Comparison of ENCODE assay signal across 1 cellular context in the genomic region with DNA sequence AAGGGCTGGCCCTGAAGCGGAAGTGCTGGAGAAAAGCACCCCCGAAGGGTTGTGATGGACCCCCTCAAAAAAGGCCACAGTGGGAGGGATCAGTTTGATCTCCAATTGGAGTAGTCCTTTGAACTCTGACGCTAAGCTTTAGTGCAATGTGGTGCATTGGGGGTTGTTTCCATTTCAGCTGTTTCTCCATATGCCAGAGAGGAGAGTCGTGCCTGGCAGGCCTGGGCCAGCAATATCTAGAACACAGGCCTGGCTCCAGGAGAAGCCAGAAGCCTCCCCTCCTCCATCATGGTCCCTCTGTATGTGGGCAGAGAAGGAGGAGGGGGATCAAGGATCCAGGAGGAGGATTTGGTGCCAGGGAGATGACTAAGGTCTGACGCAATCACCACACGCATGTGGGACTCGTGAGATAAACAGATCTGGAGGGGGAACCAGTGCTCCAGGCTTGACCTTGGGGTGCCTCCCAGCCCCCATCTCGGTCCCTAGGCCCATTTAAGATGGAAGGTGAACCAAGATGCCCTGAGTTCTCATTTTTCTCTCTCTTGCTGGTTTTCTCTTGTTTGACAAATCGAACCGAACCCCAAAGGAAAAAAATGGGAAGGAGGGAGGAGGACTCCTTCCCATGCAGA.
A peak's percentile ranks its signal among the peaks of the same experiment; 100 is the strongest.
TF ChIP-seq lines count a peak whose summit lies in the region.

No MANE protein-coding gene starts in this region.

TF ChIP-seq in K562, 482 proteins besides CTCF, POLR2A, EP300 and RAD21 (continued from another document and continues in another):
- TF ChIP-seq, protein P1, sequence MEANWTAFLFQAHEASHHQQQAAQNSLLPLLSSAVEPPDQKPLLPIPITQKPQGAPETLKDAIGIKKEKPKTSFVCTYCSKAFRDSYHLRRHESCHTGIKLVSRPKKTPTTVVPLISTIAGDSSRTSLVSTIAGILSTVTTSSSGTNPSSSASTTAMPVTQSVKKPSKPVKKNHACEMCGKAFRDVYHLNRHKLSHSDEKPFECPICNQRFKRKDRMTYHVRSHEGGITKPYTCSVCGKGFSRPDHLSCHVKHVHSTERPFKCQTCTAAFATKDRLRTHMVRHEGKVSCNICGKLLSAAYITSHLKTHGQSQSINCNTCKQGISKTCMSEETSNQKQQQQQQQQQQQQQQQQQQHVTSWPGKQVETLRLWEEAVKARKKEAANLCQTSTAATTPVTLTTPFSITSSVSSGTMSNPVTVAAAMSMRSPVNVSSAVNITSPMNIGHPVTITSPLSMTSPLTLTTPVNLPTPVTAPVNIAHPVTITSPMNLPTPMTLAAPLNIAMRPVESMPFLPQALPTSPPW (CRISPR knock-in tag; IDR thresholded peaks at IDR 0.05): peak; percentile 83
- TF ChIP-seq, protein P2, sequence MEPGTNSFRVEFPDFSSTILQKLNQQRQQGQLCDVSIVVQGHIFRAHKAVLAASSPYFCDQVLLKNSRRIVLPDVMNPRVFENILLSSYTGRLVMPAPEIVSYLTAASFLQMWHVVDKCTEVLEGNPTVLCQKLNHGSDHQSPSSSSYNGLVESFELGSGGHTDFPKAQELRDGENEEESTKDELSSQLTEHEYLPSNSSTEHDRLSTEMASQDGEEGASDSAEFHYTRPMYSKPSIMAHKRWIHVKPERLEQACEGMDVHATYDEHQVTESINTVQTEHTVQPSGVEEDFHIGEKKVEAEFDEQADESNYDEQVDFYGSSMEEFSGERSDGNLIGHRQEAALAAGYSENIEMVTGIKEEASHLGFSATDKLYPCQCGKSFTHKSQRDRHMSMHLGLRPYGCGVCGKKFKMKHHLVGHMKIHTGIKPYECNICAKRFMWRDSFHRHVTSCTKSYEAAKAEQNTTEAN (CRISPR knock-in tag; IDR thresholded peaks at IDR 0.05): no peak
- TF ChIP-seq, protein P3, sequence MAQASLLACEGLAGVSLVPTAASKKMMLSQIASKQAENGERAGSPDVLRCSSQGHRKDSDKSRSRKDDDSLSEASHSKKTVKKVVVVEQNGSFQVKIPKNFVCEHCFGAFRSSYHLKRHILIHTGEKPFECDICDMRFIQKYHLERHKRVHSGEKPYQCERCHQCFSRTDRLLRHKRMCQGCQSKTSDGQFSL (CRISPR knock-in tag; IDR thresholded peaks at IDR 0.05): 0 out of 2 replicates have a peak, but pooled peaks have one; percentile 13
- TF ChIP-seq, protein P3 (tag; IDR thresholded peaks at IDR 0.05): peak in 1 of 2 experiments; percentile 89; a peak in 2 of 4 replicates
- peak; percentile 84 for TF ChIP-seq FOXJ2 (tag; IDR thresholded peaks at IDR 0.05)
- peak in 1 of 2 experiments; percentile 83; a peak in 1 of 4 replicates for TF ChIP-seq TBL1XR1 (IDR thresholded peaks at IDR 0.05; ENCODE audit: low read length in 2 of 2)
- TF ChIP-seq, protein P4, sequence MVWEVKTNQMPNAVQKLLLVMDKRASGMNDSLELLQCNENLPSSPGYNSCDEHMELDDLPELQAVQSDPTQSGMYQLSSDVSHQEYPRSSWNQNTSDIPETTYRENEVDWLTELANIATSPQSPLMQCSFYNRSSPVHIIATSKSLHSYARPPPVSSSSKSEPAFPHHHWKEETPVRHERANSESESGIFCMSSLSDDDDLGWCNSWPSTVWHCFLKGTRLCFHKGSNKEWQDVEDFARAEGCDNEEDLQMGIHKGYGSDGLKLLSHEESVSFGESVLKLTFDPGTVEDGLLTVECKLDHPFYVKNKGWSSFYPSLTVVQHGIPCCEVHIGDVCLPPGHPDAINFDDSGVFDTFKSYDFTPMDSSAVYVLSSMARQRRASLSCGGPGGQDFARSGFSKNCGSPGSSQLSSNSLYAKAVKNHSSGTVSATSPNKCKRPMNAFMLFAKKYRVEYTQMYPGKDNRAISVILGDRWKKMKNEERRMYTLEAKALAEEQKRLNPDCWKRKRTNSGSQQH (CRISPR knock-in tag; IDR thresholded peaks at IDR 0.05): no peak
- TF ChIP-seq SREBF2 (CRISPR knock-in tag; IDR thresholded peaks at IDR 0.05): no peak
- TF ChIP-seq, protein P5, sequence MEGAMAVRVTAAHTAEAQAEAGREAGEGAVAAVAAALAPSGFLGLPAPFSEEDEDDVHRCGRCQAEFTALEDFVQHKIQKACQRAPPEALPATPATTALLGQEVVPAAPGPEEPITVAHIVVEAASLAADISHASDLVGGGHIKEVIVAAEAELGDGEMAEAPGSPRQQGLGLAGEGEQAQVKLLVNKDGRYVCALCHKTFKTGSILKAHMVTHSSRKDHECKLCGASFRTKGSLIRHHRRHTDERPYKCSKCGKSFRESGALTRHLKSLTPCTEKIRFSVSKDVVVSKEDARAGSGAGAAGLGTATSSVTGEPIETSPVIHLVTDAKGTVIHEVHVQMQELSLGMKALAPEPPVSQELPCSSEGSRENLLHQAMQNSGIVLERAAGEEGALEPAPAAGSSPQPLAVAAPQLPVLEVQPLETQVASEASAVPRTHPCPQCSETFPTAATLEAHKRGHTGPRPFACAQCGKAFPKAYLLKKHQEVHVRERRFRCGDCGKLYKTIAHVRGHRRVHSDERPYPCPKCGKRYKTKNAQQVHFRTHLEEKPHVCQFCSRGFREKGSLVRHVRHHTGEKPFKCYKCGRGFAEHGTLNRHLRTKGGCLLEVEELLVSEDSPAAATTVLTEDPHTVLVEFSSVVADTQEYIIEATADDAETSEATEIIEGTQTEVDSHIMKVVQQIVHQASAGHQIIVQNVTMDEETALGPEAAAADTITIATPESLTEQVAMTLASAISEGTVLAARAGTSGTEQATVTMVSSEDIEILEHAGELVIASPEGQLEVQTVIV (CRISPR knock-in tag; IDR thresholded peaks at IDR 0.05; ENCODE audit: borderline replicate concordance): no peak
- TF ChIP-seq ZNF830 (CRISPR knock-in tag; IDR thresholded peaks at IDR 0.05): no peak
- TF ChIP-seq ZNF23 (CRISPR knock-in tag; IDR thresholded peaks at IDR 0.05): no peak
- TF ChIP-seq ZNF212 (CRISPR knock-in tag; IDR thresholded peaks at IDR 0.05): 0 out of 2 replicates have a peak, but pooled peaks have one; percentile 45
- peak; percentile 42 for TF ChIP-seq TAF9B (IDR thresholded peaks at IDR 0.05; ENCODE audit: partially characterized antibody)
- TF ChIP-seq TEAD1 (CRISPR knock-in tag; IDR thresholded peaks at IDR 0.05): peak in 1 of 2 experiments; percentile 65; a peak in 2 of 4 replicates
- TF ChIP-seq HNRNPK (IDR thresholded peaks at IDR 0.05; ENCODE audit: low read depth, low read length, poor library complexity, severe bottlenecking): no peak
- TF ChIP-seq PURB (CRISPR knock-in tag; IDR thresholded peaks at IDR 0.05; ENCODE audit: low read depth): no peak
- TF ChIP-seq, protein P6, sequence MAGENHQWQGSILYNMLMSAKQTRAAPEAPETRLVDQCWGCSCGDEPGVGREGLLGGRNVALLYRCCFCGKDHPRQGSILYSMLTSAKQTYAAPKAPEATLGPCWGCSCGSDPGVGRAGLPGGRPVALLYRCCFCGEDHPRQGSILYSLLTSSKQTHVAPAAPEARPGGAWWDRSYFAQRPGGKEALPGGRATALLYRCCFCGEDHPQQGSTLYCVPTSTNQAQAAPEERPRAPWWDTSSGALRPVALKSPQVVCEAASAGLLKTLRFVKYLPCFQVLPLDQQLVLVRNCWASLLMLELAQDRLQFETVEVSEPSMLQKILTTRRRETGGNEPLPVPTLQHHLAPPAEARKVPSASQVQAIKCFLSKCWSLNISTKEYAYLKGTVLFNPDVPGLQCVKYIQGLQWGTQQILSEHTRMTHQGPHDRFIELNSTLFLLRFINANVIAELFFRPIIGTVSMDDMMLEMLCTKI (IDR thresholded peaks at IDR 0.05; ENCODE audit: partially characterized antibody): no peak
- TF ChIP-seq ZNF644 (tag; IDR thresholded peaks at IDR 0.05; ENCODE audit: low read depth): peak; percentile 77
- peak; percentile 62; the same call in 1 of the 2 replicates for TF ChIP-seq ZNF311 (CRISPR knock-in tag; IDR thresholded peaks at IDR 0.05)
- peak; percentile 93 for TF ChIP-seq CEBPG (CRISPR knock-in tag; IDR thresholded peaks at IDR 0.05)
- TF ChIP-seq CEBPG (tag; conservative IDR thresholded peaks at IDR 0.05 in 1 of 2, IDR thresholded peaks at IDR 0.05 in 1 of 2): peak; percentile 97
- TF ChIP-seq SNRNP70 (optimal IDR thresholded peaks at IDR 0.05; ENCODE audit: low read depth, low read length): no peak
- TF ChIP-seq TFAM (CRISPR knock-in tag; conservative IDR thresholded peaks at IDR 0.05): no peak
- TF ChIP-seq ERF (CRISPR knock-in tag; IDR thresholded peaks at IDR 0.05): no peak
- no peak for TF ChIP-seq FOXK1 (CRISPR knock-in tag; IDR thresholded peaks at IDR 0.05; ENCODE audit: borderline replicate concordance)
- 0 out of 2 replicates have a peak, but pooled peaks have one; percentile 16 for TF ChIP-seq ZNF586 (CRISPR knock-in tag; conservative IDR thresholded peaks at IDR 0.05)
- peak; percentile 54 for TF ChIP-seq ZBTB17 (CRISPR knock-in tag; IDR thresholded peaks at IDR 0.05)
- TF ChIP-seq EP400 (IDR thresholded peaks at IDR 0.05): peak; percentile 69
- peak; percentile 39; the same call in 1 of the 2 replicates for TF ChIP-seq LEF1 (IDR thresholded peaks at IDR 0.05)
- peak; percentile 76; the same call in 1 of the 2 replicates for TF ChIP-seq KLF6 (CRISPR knock-in tag; IDR thresholded peaks at IDR 0.05; ENCODE audit: borderline replicate concordance)
- no peak for TF ChIP-seq RBM17 (IDR thresholded peaks at IDR 0.05; ENCODE audit: borderline replicate concordance, low read depth, low read length)
- no peak for TF ChIP-seq FOXJ3 (CRISPR knock-in tag; IDR thresholded peaks at IDR 0.05)
- peak; percentile 87 for TF ChIP-seq ATF7 (IDR thresholded peaks at IDR 0.05)
- peak; percentile 57; the same call in 1 of the 2 replicates for TF ChIP-seq CC2D1A (IDR thresholded peaks at IDR 0.05)
- TF ChIP-seq SIN3A (IDR thresholded peaks at IDR 0.05; ENCODE audit: borderline replicate concordance in 2 of 2, control insufficient read depth in 1 of 2, low read depth in 2 of 2, low read length in 2 of 2): no peak
- TF ChIP-seq ZNF507 (tag; conservative IDR thresholded peaks at IDR 0.05): no peak
- TF ChIP-seq ELF2 (CRISPR knock-in tag; IDR thresholded peaks at IDR 0.05): peak; percentile 71; the same call in 1 of the 2 replicates
- TF ChIP-seq NR2C2 (CRISPR knock-in tag; IDR thresholded peaks at IDR 0.05): no peak
- TF ChIP-seq NR2C2 (tag; IDR thresholded peaks at IDR 0.05): peak; percentile 89
- 0 out of 2 replicates have a peak, but pooled peaks have one; percentile 84 for TF ChIP-seq ZNF165 (CRISPR knock-in tag; IDR thresholded peaks at IDR 0.05; ENCODE audit: borderline replicate concordance)
- TF ChIP-seq KAT8 (IDR thresholded peaks at IDR 0.05; ENCODE audit: low read depth): no peak
- TF ChIP-seq, protein P7, sequence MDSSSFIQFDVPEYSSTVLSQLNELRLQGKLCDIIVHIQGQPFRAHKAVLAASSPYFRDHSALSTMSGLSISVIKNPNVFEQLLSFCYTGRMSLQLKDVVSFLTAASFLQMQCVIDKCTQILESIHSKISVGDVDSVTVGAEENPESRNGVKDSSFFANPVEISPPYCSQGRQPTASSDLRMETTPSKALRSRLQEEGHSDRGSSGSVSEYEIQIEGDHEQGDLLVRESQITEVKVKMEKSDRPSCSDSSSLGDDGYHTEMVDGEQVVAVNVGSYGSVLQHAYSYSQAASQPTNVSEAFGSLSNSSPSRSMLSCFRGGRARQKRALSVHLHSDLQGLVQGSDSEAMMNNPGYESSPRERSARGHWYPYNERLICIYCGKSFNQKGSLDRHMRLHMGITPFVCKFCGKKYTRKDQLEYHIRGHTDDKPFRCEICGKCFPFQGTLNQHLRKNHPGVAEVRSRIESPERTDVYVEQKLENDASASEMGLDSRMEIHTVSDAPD (CRISPR knock-in tag; IDR thresholded peaks at IDR 0.05): no peak; the same call in 1 of the 2 replicates
- no peak for TF ChIP-seq ZNF282 (CRISPR knock-in tag; IDR thresholded peaks at IDR 0.05)
- no peak for TF ChIP-seq FOXP1 (CRISPR knock-in tag; IDR thresholded peaks at IDR 0.05)
- TF ChIP-seq ZNF224 (CRISPR knock-in tag; IDR thresholded peaks at IDR 0.05): no peak
- TF ChIP-seq RBM14 (IDR thresholded peaks at IDR 0.05; ENCODE audit: borderline replicate concordance, insufficient read depth, low read depth, low read length): no peak
- TF ChIP-seq, protein P8, sequence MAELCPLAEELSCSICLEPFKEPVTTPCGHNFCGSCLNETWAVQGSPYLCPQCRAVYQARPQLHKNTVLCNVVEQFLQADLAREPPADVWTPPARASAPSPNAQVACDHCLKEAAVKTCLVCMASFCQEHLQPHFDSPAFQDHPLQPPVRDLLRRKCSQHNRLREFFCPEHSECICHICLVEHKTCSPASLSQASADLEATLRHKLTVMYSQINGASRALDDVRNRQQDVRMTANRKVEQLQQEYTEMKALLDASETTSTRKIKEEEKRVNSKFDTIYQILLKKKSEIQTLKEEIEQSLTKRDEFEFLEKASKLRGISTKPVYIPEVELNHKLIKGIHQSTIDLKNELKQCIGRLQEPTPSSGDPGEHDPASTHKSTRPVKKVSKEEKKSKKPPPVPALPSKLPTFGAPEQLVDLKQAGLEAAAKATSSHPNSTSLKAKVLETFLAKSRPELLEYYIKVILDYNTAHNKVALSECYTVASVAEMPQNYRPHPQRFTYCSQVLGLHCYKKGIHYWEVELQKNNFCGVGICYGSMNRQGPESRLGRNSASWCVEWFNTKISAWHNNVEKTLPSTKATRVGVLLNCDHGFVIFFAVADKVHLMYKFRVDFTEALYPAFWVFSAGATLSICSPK (IDR thresholded peaks at IDR 0.05; ENCODE audit: borderline replicate concordance): no peak
- no peak for TF ChIP-seq U2AF1 (optimal IDR thresholded peaks at IDR 0.05; ENCODE audit: low read depth, low read length)
- TF ChIP-seq, protein P9, sequence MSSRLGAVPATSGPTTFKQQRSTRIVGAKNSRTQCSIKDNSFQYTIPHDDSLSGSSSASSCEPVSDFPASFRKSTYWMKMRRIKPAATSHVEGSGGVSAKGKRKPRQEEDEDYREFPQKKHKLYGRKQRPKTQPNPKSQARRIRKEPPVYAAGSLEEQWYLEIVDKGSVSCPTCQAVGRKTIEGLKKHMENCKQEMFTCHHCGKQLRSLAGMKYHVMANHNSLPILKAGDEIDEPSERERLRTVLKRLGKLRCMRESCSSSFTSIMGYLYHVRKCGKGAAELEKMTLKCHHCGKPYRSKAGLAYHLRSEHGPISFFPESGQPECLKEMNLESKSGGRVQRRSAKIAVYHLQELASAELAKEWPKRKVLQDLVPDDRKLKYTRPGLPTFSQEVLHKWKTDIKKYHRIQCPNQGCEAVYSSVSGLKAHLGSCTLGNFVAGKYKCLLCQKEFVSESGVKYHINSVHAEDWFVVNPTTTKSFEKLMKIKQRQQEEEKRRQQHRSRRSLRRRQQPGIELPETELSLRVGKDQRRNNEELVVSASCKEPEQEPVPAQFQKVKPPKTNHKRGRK (tag; IDR thresholded peaks at IDR 0.05): no peak
- TF ChIP-seq E2F3 (CRISPR knock-in tag; IDR thresholded peaks at IDR 0.05): 0 out of 2 replicates have a peak, but pooled peaks have one; percentile 37
- no peak for TF ChIP-seq ZNF274 (IDR thresholded peaks at IDR 0.05; ENCODE audit: borderline replicate concordance, low read depth, low read length)
- TF ChIP-seq, protein P10, sequence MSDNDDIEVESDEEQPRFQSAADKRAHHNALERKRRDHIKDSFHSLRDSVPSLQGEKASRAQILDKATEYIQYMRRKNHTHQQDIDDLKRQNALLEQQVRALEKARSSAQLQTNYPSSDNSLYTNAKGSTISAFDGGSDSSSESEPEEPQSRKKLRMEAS (CRISPR knock-in tag; IDR thresholded peaks at IDR 0.05): no peak
